ENCODE assay signal across 19 cellular contexts in genomic region chr19:4542896-4543351, GRCh38. TPM values are rescaled to one million over a fixed set of nuclear protein-coding genes. Genes with fewer than 3 reads are reported as not detected.
A peak's percentile ranks its signal among the peaks of the same experiment; 100 is the strongest.
DNase-seq lines count a peak whose midpoint lies in the region; ATAC-seq, FAIRE-seq and TF ChIP-seq lines count a peak whose summit lies in the region.
"Had no signal": no experiment of that assay in that cellular context is flagged by ENCODE, and none has a peak within 500 bp of the region (broad histone marks: within the 10 kb centered on the region; RNA-seq: fewer than 3 reads in every experiment).

No MANE protein-coding gene starts in this region.

- ATAC-seq in HCT116 (no peak), K562 (no peak), GM21619 (IDR thresholded peaks at IDR 0.05; ENCODE audit: unreplicated experiment) (no peak)
- ATAC-seq: activated CD8-positive, alpha-beta T cell treated with anti-CD3 and anti-CD28 coated beads for 36 hours; body of pancreas; heart left ventricle; psoas muscle had no signal

- H2BK5ac ChIP-seq in trophoblast cell (ENCODE audit: low read depth, low read length, poor library complexity), result no peak overlapping the region

- RAD21 ChIA-PET in HCT116 (lab: Charles Lee; ENCODE audit: low non-redundant PET in 1 of 2, low total read pairs in 2 of 2, uncharacterized antibody in 2 of 2, unreplicated experiment in 2 of 2), result no interaction called here

- no peak overlapping the region for H3K4me3 Mint-ChIP-seq in activated naive CD4-positive, alpha-beta T cell treated with anti-CD3 and anti-CD28 coated beads, Interleukin-2, amount 10 ng/mL, durations not matched to agents 7 days and 5 days
- H3K4me3 Mint-ChIP-seq: activated CD8-positive, alpha-beta T cell treated with anti-CD3 and anti-CD28 coated beads for 36 hours had no signal

- BruUV-seq in HCT116 (replicated peaks; lab: Mats Ljungman, UMichigan) (TSS peak; percentile 77), K562 (replicated peaks; lab: Mats Ljungman, UMichigan) (no TSS peak)

- H3K18ac ChIP-seq in trophoblast cell (ENCODE audit: low read length), result no peak overlapping the region

- no peak for FAIRE-seq in K562 (lab: Jason Lieb, UNC)

- H3K9me1 ChIP-seq in K562 (ENCODE audit: control insufficient read depth, insufficient read depth, low read length), result no peaks in the 10 kb centered on the region

- CTCF ChIA-PET in HCT116 (lab: Charles Lee), result no interaction called here
- CTCF ChIA-PET in K562 (lab: Yijun Ruan, JAX; ENCODE audit: low intra/inter-chr PET ratio), result no interaction called here
- CTCF ChIA-PET in activated naive CD4-positive, alpha-beta T cell treated with anti-CD3 and anti-CD28 coated beads, Interleukin-2, amount 10 ng/mL, durations not matched to agents 7 days and 5 days (lab: Charles Lee), result no interaction called here

- H3K14ac ChIP-seq in trophoblast cell (ENCODE audit: low read length), result no peak overlapping the region

- WGBS in K562 (ENCODE audit: insufficient coverage, low coverage, missing lambda C conversion rate), result 93% methylated on average over 10 of the region's 32 CpGs
- no CpG with 5 or more reads among the region's 32 CpGs for WGBS in trophoblast cell (ENCODE audit: extremely low coverage, insufficient coverage, insufficient read length)

- H3K4ac ChIP-seq in trophoblast cell (ENCODE audit: low read depth, low read length), result no peak overlapping the region

- POLR2A ChIA-PET in HCT116 (lab: Charles Lee), result no interaction called here
- POLR2A ChIA-PET in K562 (lab: Yijun Ruan, JAX), result no interaction called here

- H3K36me3 ChIP-seq in HCT116 (ENCODE audit: control insufficient read depth in 1 of 2, insufficient read depth in 2 of 2, low read length in 2 of 2) (peaks cover 0 to 2% of the 10 kb centered on the region in 2 experiments; a peak in 1 of 4 replicates), K562 (ENCODE audit: control insufficient read depth, insufficient read depth, low read length) (peaks cover 7% of the 10 kb centered on the region; the same call in 1 of the 3 replicates), trophoblast cell (ENCODE audit: control insufficient read depth in 1 of 2, insufficient read depth in 2 of 2, low read length in 2 of 2) (no peaks in the 10 kb centered on the region)

- no peak overlapping the region for H4K8ac ChIP-seq in trophoblast cell (ENCODE audit: low read depth, low read length)

- H4K12ac ChIP-seq in trophoblast cell (ENCODE audit: low read depth, low read length), result no peak overlapping the region

- H3K27me3 ChIP-seq in HCT116 (ENCODE audit: insufficient read depth, low read length) (no peaks in the 10 kb centered on the region), K562 (ENCODE audit: control insufficient read depth in 2 of 2, insufficient read depth in 2 of 2, low read length in 2 of 2) (no peaks in the 10 kb centered on the region), trophoblast cell (ENCODE audit: insufficient read depth, low read length) (no peaks in the 10 kb centered on the region)
- H3K27me3 ChIP-seq: body of pancreas had no signal

- H3K79me1 ChIP-seq in trophoblast cell (ENCODE audit: low read length), result peaks cover 2% of the 10 kb centered on the region

- in situ Hi-C loops in K562 (cut with MboI), result no loop called here

- TF ChIP-seq POLR2A in HCT116 (IDR thresholded peaks at IDR 0.05; ENCODE audit: borderline replicate concordance, extremely low read depth, insufficient read depth, insufficient read length) (no peak), NB4 (IDR thresholded peaks at IDR 0.05; ENCODE audit: extremely low read depth, insufficient read length) (no peak), K562 (conservative IDR thresholded peaks at IDR 0.05) (no peak)

- TF ChIP-seq EP300 in K562 (IDR thresholded peaks at IDR 0.05; ENCODE audit: low read length), result no peak

- no peaks in the 10 kb centered on the region for H3K36me3 Mint-ChIP-seq in activated naive CD4-positive, alpha-beta T cell treated with anti-CD3 and anti-CD28 coated beads, Interleukin-2, amount 10 ng/mL, durations not matched to agents 7 days and 5 days

- H3K4me3 ChIP-seq in HCT116 (replicated peaks in 1 of 2; ENCODE audit: low read depth in 1 of 2, low read length in 2 of 2) (no peak overlapping the region), NB4 (ENCODE audit: low read depth, low read length) (no peak overlapping the region), K562 (no peak overlapping the region), trophoblast cell (ENCODE audit: low read depth, low read length) (peak overlapping the region; percentile 20)
- H3K4me3 ChIP-seq: body of pancreas, psoas muscle had no signal

- peaks cover 3% of the 10 kb centered on the region for H3K9me3 Mint-ChIP-seq in activated naive CD4-positive, alpha-beta T cell treated with anti-CD3 and anti-CD28 coated beads, Interleukin-2, amount 10 ng/mL, durations not matched to agents 7 days and 5 days

- H3K27me3 Mint-ChIP-seq in activated naive CD4-positive, alpha-beta T cell treated with anti-CD3 and anti-CD28 coated beads, Interleukin-2, amount 10 ng/mL, durations not matched to agents 7 days and 5 days, result peaks cover 12% of the 10 kb centered on the region

- H3K27ac ChIP-seq in HCT116 (ENCODE audit: low read depth, low read length) (no peak overlapping the region), K562 (ENCODE audit: extremely low read depth, low read depth, low read length) (no peak overlapping the region), trophoblast cell (ENCODE audit: low read depth, low read length) (no peak overlapping the region)
- H3K27ac ChIP-seq: body of pancreas, C4-2B, psoas muscle had no signal

- H3K79me2 ChIP-seq in HCT116 (ENCODE audit: insufficient read depth, low read length), result no peaks in the 10 kb centered on the region
- peaks cover 31% of the 10 kb centered on the region; the same call in 2 of the 3 replicates for H3K79me2 ChIP-seq in K562 (ENCODE audit: control insufficient read depth, insufficient read depth, low read length)
- no peaks in the 10 kb centered on the region for H3K79me2 ChIP-seq in trophoblast cell (ENCODE audit: control insufficient read depth, insufficient read depth, low read length, poor library complexity)

- no peak for DNase-seq in HCT116 (ENCODE audit: low read depth, low spot score)
- DNase-seq in NB4 (ENCODE audit: low read depth), result peak; percentile 87
- DNase-seq in K562 (ENCODE audit: extremely low read depth in 1 of 4, low spot score in 3 of 4), result no peak
- no peak for DNase-seq in trophoblast cell
- no peak for DNase-seq in activated naive CD4-positive, alpha-beta T cell treated with anti-CD3 and anti-CD28 coated beads, Interleukin-2, amount 10 ng/mL, durations not matched to agents 7 days and 5 days
- DNase-seq in GDM1 (lab: John Stamatoyannopoulos, UW), result no peak
- DNase-seq: activated CD8-positive, alpha-beta T cell treated with anti-CD3 and anti-CD28 coated beads for 36 hours; activated gamma-delta T cell; activated T-cell treated with anti-CD3 and anti-CD28 coated beads for 4 hours; body of pancreas; foreskin fibroblast; heart left ventricle; MM.1S; NCI-H510A treated with DMSO at 0.1 percent for 48 hours; psoas muscle; stimulated activated CD4-positive, alpha-beta T cell treated with anti-CD3 and anti-CD28 coated beads, Interleukin-2, amount 100 ng/mL, for 24 hours; SW 1271 had no signal

- H3K9me2 ChIP-seq in HCT116 (ENCODE audit: insufficient read depth), result no peaks in the 10 kb centered on the region

- peaks cover 6% of the 10 kb centered on the region for H3K4me1 Mint-ChIP-seq in activated naive CD4-positive, alpha-beta T cell treated with anti-CD3 and anti-CD28 coated beads, Interleukin-2, amount 10 ng/mL, durations not matched to agents 7 days and 5 days

- no peaks in the 10 kb centered on the region for H3K9me3 ChIP-seq in HCT116 (ENCODE audit: control insufficient read depth in 1 of 2, insufficient read depth in 1 of 2, low read depth in 1 of 2, low read length in 2 of 2)
- H3K9me3 ChIP-seq in K562 (replicated peaks; ENCODE audit: control insufficient read depth, insufficient read depth, low read depth, low read length), result no peaks in the 10 kb centered on the region
- peaks cover 2% of the 10 kb centered on the region for H3K9me3 ChIP-seq in trophoblast cell (ENCODE audit: insufficient read depth, low read depth, low read length)
- H3K9me3 ChIP-seq: body of pancreas had no signal

- H2BK120ac ChIP-seq in trophoblast cell (ENCODE audit: insufficient read depth, low read length, poor library complexity), result no peak overlapping the region

- H3K4me1 ChIP-seq in HCT116 (ENCODE audit: control insufficient read depth in 1 of 2, insufficient read depth in 2 of 2, low read length in 2 of 2) (peaks cover 2 to 10% of the 10 kb centered on the region in 2 experiments; a peak in 3 of 4 replicates), K562 (replicated peaks in 1 of 2; ENCODE audit: control insufficient read depth in 2 of 2, insufficient read depth in 2 of 2, low read length in 2 of 2) (peaks cover 14 to 43% of the 10 kb centered on the region in 2 experiments; a peak in 4 of 5 replicates), trophoblast cell (ENCODE audit: control insufficient read depth in 1 of 2, insufficient read depth in 2 of 2, low read length in 2 of 2) (no peaks in the 10 kb centered on the region)

- TF ChIP-seq CTCF in HCT116 (IDR thresholded peaks at IDR 0.05 in 2 of 3, conservative IDR thresholded peaks at IDR 0.05 in 1 of 3; ENCODE audit: borderline replicate concordance in 1 of 3, insufficient read depth in 1 of 3, low read depth in 2 of 3, low read length in 2 of 3) (no peak), NB4 (IDR thresholded peaks at IDR 0.05; ENCODE audit: low read depth, low read length) (no peak), K562 (IDR thresholded peaks at IDR 0.05 in 2 of 3, conservative IDR thresholded peaks at IDR 0.05 in 1 of 3; ENCODE audit: insufficient read depth in 2 of 3, low read depth in 1 of 3, low read length in 3 of 3) (no peak)

- no peak overlapping the region for H2AK5ac ChIP-seq in trophoblast cell (ENCODE audit: low read length)

- H2BK12ac ChIP-seq in trophoblast cell (ENCODE audit: low read length), result no peak overlapping the region

- no peak overlapping the region for H2AFZ ChIP-seq in HCT116 (ENCODE audit: low read depth, low read length, poor library complexity, severe bottlenecking)
- H2AFZ ChIP-seq in K562 (ENCODE audit: low read depth, low read length), result no peak overlapping the region
- no peak overlapping the region for H2AFZ ChIP-seq in trophoblast cell (ENCODE audit: insufficient read depth, low read length, poor library complexity)

- no peak overlapping the region for H3K9ac ChIP-seq in HCT116 (ENCODE audit: low read length)
- H3K9ac ChIP-seq in K562 (ENCODE audit: insufficient read depth in 1 of 2, low read depth in 2 of 2, low read length in 2 of 2), result peak overlapping the region in 1 of 2 experiments; percentile 23; a peak in 1 of 4 replicates
- no peak overlapping the region for H3K9ac ChIP-seq in trophoblast cell (ENCODE audit: low read length)

- H4K91ac ChIP-seq in trophoblast cell (ENCODE audit: low read depth, low read length), result no peak overlapping the region

- H3K23ac ChIP-seq in trophoblast cell (ENCODE audit: low read length), result no peak overlapping the region

- intact Hi-C loops in HCT116 (cut with micrococcal nuclease), result no loop called here
- intact Hi-C loops in K562 (cut with micrococcal nuclease), result no loop called here

- H3K4me2 ChIP-seq in HCT116 (ENCODE audit: low read length) (no peak overlapping the region), K562 (ENCODE audit: insufficient read depth, low read length) (no peak overlapping the region), trophoblast cell (ENCODE audit: low read length) (no peak overlapping the region)

- TF ChIP-seq RAD21 in HCT116 (IDR thresholded peaks at IDR 0.05; ENCODE audit: low read depth) (no peak), K562 (CRISPR knock-in tag; conservative IDR thresholded peaks at IDR 0.05 in 1 of 2, IDR thresholded peaks at IDR 0.05 in 1 of 2) (no peak)

- no peaks in the 10 kb centered on the region for H4K20me1 ChIP-seq in HCT116 (ENCODE audit: insufficient read depth)
- H4K20me1 ChIP-seq in K562 (replicated peaks; ENCODE audit: control insufficient read depth, insufficient read depth, low read length), result no peaks in the 10 kb centered on the region

- H3K27ac Mint-ChIP-seq in activated naive CD4-positive, alpha-beta T cell treated with anti-CD3 and anti-CD28 coated beads, Interleukin-2, amount 10 ng/mL, durations not matched to agents 7 days and 5 days, result no peak overlapping the region
- H3K27ac Mint-ChIP-seq: activated CD8-positive, alpha-beta T cell treated with anti-CD3 and anti-CD28 coated beads for 36 hours had no signal

RNA-seq across cellular contexts. Expression of gene LRG1, which starts 3.1 kb away (rescaled TPM):
- total RNA-seq in HCT116 (2021; ENCODE audit: unreplicated experiment) (1.3 TPM), K562 (2014; rRNA removed) (8.4 and 10.6 TPM in 2 replicates), K562 (2014; rRNA removed; fragmentation: Illumina TruSeq; extraction: Trizol) (3.8 and 4.6 TPM in 2 replicates), K562 (2015; rRNA removed; fragmentation: Illumina TruSeq; extraction: Trizol) (9.4 and 9.5 TPM in 2 replicates), K562 (2021) (11.5 and 11.7 TPM in 2 replicates)
- 0.72 and 0.83 TPM in 2 replicates for polyA plus RNA-seq in HCT116 (2012)
- total RNA-seq in K562 (2011; cell fraction: chromatin; rRNA removed; ENCODE audit: low replicate concordance), result 5.0 and 14.6 TPM in 2 replicates
- 18.2 and 23.3 TPM in 2 replicates for total RNA-seq in K562 (2011; cell fraction: nucleolus; rRNA removed)
- 12.4 and 14.4 TPM in 2 replicates for total RNA-seq in K562 (2011; cell fraction: nucleoplasm; rRNA removed)
- polyA plus RNA-seq in K562 (2011; rRNA removed) (10.9 and 11.9 TPM in 2 replicates), K562 (2014; fragmentation: Illumina TruSeq; extraction: Trizol) (8.7 and 12.6 TPM in 2 replicates), K562 (2014; fragmentation: Nextera tagmentation; extraction: Ambion mirVana) (1 to 10 TPM; 1.5 to 5.1 TPM), K562 (2014; rRNA removed) (11.9 and 12.3 TPM in 2 replicates)
- polyA plus RNA-seq in K562 (2011; cell fraction: cytosol; rRNA removed), result 15.4 and 23.9 TPM in 2 replicates
- 2.7 and 3.4 TPM in 2 replicates for polyA plus RNA-seq in K562 (2011; cell fraction: nucleus; rRNA removed)
- 9.0 and 20.7 TPM in 2 replicates for polyA plus RNA-seq in K562 (2012)
- 3.2 and 3.6 TPM in 2 replicates for polyA minus RNA-seq in K562 (2011; rRNA and poly(A)+ RNA removed)
- polyA minus RNA-seq in K562 (2011; cell fraction: cytosol; rRNA and poly(A)+ RNA removed), result 6.2 and 7.6 TPM in 2 replicates
- polyA minus RNA-seq in K562 (2011; cell fraction: nucleus; rRNA and poly(A)+ RNA removed), result 1.2 and 2.6 TPM in 2 replicates
- polyA plus RNA-seq in trophoblast cell (2013), result 1.7 and 1.8 TPM in 2 replicates

RNA-seq across cellular contexts. Expression of gene PLIN5, which starts 7.9 kb away (rescaled TPM):
- 8.1 TPM for total RNA-seq in HCT116 (2021; ENCODE audit: unreplicated experiment)
- polyA plus RNA-seq in HCT116 (2012), result 4.3 and 5.8 TPM in 2 replicates
- 8.0 and 24.6 TPM in 2 replicates for total RNA-seq in K562 (2011; cell fraction: chromatin; rRNA removed; ENCODE audit: low replicate concordance)
- 11.3 and 12.8 TPM in 2 replicates for total RNA-seq in K562 (2011; cell fraction: nucleolus; rRNA removed)
- 10.8 and 12.9 TPM in 2 replicates for total RNA-seq in K562 (2011; cell fraction: nucleoplasm; rRNA removed)
- total RNA-seq in K562 (2014; rRNA removed), result 0.50 and 0.86 TPM in 2 replicates
- total RNA-seq in K562 (2014; rRNA removed; fragmentation: Illumina TruSeq; extraction: Trizol), result 0.15 and 0.26 TPM in 2 replicates
- total RNA-seq in K562 (2015; rRNA removed; fragmentation: Illumina TruSeq; extraction: Trizol), result 0.07 TPM in 1 of 2 replicates, not detected in the other
- 1.3 TPM in 2 replicates for total RNA-seq in K562 (2021)
- polyA plus RNA-seq in K562 (2011; rRNA removed), result 1.3 and 1.6 TPM in 2 replicates
- polyA plus RNA-seq in K562 (2011; cell fraction: cytosol; rRNA removed), result 1.0 and 1.3 TPM in 2 replicates
- 3.6 and 9.2 TPM in 2 replicates for polyA plus RNA-seq in K562 (2011; cell fraction: nucleus; rRNA removed)
- 0.50 and 0.51 TPM in 2 replicates for polyA plus RNA-seq in K562 (2012)
- polyA plus RNA-seq in K562 (2014; fragmentation: Illumina TruSeq; extraction: Trizol), result 0.54 and 0.62 TPM in 2 replicates
- under 1 TPM; 0.04 TPM for polyA plus RNA-seq in K562 (2014; fragmentation: Nextera tagmentation; extraction: Ambion mirVana)
- polyA plus RNA-seq in K562 (2014; rRNA removed), result 0.85 and 0.94 TPM in 2 replicates
- 0.81 and 1.5 TPM in 2 replicates for polyA minus RNA-seq in K562 (2011; rRNA and poly(A)+ RNA removed)
- polyA minus RNA-seq in K562 (2011; cell fraction: cytosol; rRNA and poly(A)+ RNA removed), result 0.95 TPM in 1 of 2 replicates, not detected in the other
- polyA minus RNA-seq in K562 (2011; cell fraction: nucleus; rRNA and poly(A)+ RNA removed), result 2.0 and 2.8 TPM in 2 replicates
- polyA plus RNA-seq in trophoblast cell (2013), result 0.17 and 0.22 TPM in 2 replicates

RNA-seq across cellular contexts. Expression of gene SEMA6B, which starts 16.6 kb away (rescaled TPM):
- total RNA-seq in HCT116 (2021; ENCODE audit: unreplicated experiment) (58.4 TPM), K562 (2014; rRNA removed) (2.5 and 2.7 TPM in 2 replicates), K562 (2014; rRNA removed; fragmentation: Illumina TruSeq; extraction: Trizol) (0.57 and 0.65 TPM in 2 replicates), K562 (2015; rRNA removed; fragmentation: Illumina TruSeq; extraction: Trizol) (0.83 and 1.1 TPM in 2 replicates), K562 (2021) (3.7 and 4.6 TPM in 2 replicates)
- polyA plus RNA-seq in HCT116 (2012), result 60.5 and 70.5 TPM in 2 replicates
- 3.4 and 12.9 TPM in 2 replicates for total RNA-seq in K562 (2011; cell fraction: chromatin; rRNA removed; ENCODE audit: low replicate concordance)
- 12.9 and 13.2 TPM in 2 replicates for total RNA-seq in K562 (2011; cell fraction: nucleolus; rRNA removed)
- total RNA-seq in K562 (2011; cell fraction: nucleoplasm; rRNA removed), result 9.3 and 10.5 TPM in 2 replicates
- polyA plus RNA-seq in K562 (2011; rRNA removed) (2.6 and 4.9 TPM in 2 replicates), K562 (2014; fragmentation: Illumina TruSeq; extraction: Trizol) (1.4 and 2.7 TPM in 2 replicates), K562 (2014; fragmentation: Nextera tagmentation; extraction: Ambion mirVana) (not detected), K562 (2014; rRNA removed) (1.7 and 3.8 TPM in 2 replicates)
- 6.8 and 8.8 TPM in 2 replicates for polyA plus RNA-seq in K562 (2011; cell fraction: cytosol; rRNA removed)
- 7.2 and 8.1 TPM in 2 replicates for polyA plus RNA-seq in K562 (2011; cell fraction: nucleus; rRNA removed)
- 1.3 and 1.6 TPM in 2 replicates for polyA plus RNA-seq in K562 (2012)
- 5.1 and 7.6 TPM in 2 replicates for polyA minus RNA-seq in K562 (2011; rRNA and poly(A)+ RNA removed)
- 9.4 and 13.2 TPM in 2 replicates for polyA minus RNA-seq in K562 (2011; cell fraction: cytosol; rRNA and poly(A)+ RNA removed)
- polyA minus RNA-seq in K562 (2011; cell fraction: nucleus; rRNA and poly(A)+ RNA removed), result 4.4 and 7.0 TPM in 2 replicates
- 0.36 and 0.38 TPM in 2 replicates for polyA plus RNA-seq in trophoblast cell (2013)
- total RNA-seq: activated CD8-positive, alpha-beta T cell treated with anti-CD3 and anti-CD28 coated beads for 36 hours had no signal

RNA-seq across cellular contexts. Expression of gene PLIN4, which starts 24.6 kb away (rescaled TPM):
- total RNA-seq in HCT116 (2021; ENCODE audit: unreplicated experiment) (2.3 TPM), K562 (2014; rRNA removed) (0.08 and 0.14 TPM in 2 replicates), K562 (2014; rRNA removed; fragmentation: Illumina TruSeq; extraction: Trizol) (0.04 TPM in 1 of 2 replicates, not detected in the other), K562 (2015; rRNA removed; fragmentation: Illumina TruSeq; extraction: Trizol) (0.04 TPM in 1 of 2 replicates, not detected in the other), K562 (2021) (0.09 TPM in 2 replicates)
- 1.8 and 2.0 TPM in 2 replicates for polyA plus RNA-seq in HCT116 (2012)
- 1.0 and 3.0 TPM in 2 replicates for total RNA-seq in K562 (2011; cell fraction: chromatin; rRNA removed; ENCODE audit: low replicate concordance)
- 0.92 and 1.2 TPM in 2 replicates for total RNA-seq in K562 (2011; cell fraction: nucleolus; rRNA removed)
- total RNA-seq in K562 (2011; cell fraction: nucleoplasm; rRNA removed), result 0.53 and 0.81 TPM in 2 replicates
- polyA plus RNA-seq in K562 (2011; rRNA removed) (0.06 and 0.12 TPM in 2 replicates), K562 (2014; fragmentation: Illumina TruSeq; extraction: Trizol) (0.04 and 0.08 TPM in 2 replicates), K562 (2014; fragmentation: Nextera tagmentation; extraction: Ambion mirVana) (not detected), K562 (2014; rRNA removed) (0.07 and 0.16 TPM in 2 replicates)
- polyA plus RNA-seq in K562 (2011; cell fraction: cytosol; rRNA removed), result 0.06 and 0.15 TPM in 2 replicates
- polyA plus RNA-seq in K562 (2011; cell fraction: nucleus; rRNA removed), result 0.41 and 0.92 TPM in 2 replicates
- 0.10 and 0.17 TPM in 2 replicates for polyA plus RNA-seq in K562 (2012)
- 0.07 TPM in 1 of 2 replicates, not detected in the other for polyA minus RNA-seq in K562 (2011; rRNA and poly(A)+ RNA removed)
- polyA minus RNA-seq in K562 (2011; cell fraction: cytosol; rRNA and poly(A)+ RNA removed), result not detected in 2 replicates
- polyA minus RNA-seq in K562 (2011; cell fraction: nucleus; rRNA and poly(A)+ RNA removed), result 0.11 and 0.13 TPM in 2 replicates
- 0.48 and 0.50 TPM in 2 replicates for polyA plus RNA-seq in trophoblast cell (2013)

Comparison
In these comparisons a context has a peak if more than half of its experiments do, and no peak if none do; other contexts are left out.
1. Of the 22 proteins assayed by ChIP-seq in both K562 and HCT116: peak only in K562: EGR1; only in HCT116: none; in both: none; in neither: 21.